Comparison of ENCODE assay signal across 13 cellular contexts in genomic region chr20:61608275-61609085, GRCh38.
DNase-seq lines count a peak whose midpoint lies in the region; TF ChIP-seq lines count a peak whose summit lies in the region.
"Had no signal": no experiment of that assay in that cellular context is flagged by ENCODE, and none has a peak within 500 bp of the region (broad histone marks: within the 10 kb centered on the region; RNA-seq: fewer than 3 reads in every experiment).

No MANE protein-coding gene starts in this region.

- no peak overlapping the region for H3K4ac ChIP-seq in mesendoderm (ENCODE audit: low read depth, low read length)

- H3K27me3 ChIP-seq in mesendoderm (ENCODE audit: insufficient read depth, low read length, poor library complexity) (no peaks in the 10 kb centered on the region), MG63 (peaks cover 27% of the 10 kb centered on the region)

- H3K9me3 ChIP-seq in MG63 = no peaks in the 10 kb centered on the region

- H2BK15ac ChIP-seq in mesendoderm (replicated peaks; ENCODE audit: low read depth) = no peak overlapping the region

- no peak overlapping the region for H3K23ac ChIP-seq in mesendoderm (ENCODE audit: low read length)

- no peaks in the 10 kb centered on the region for H3K4me1 ChIP-seq in mesendoderm (ENCODE audit: control insufficient read depth, low read depth, low read length)

- no peak overlapping the region for H2BK120ac ChIP-seq in mesendoderm (ENCODE audit: low read depth, low read length)

- no peaks in the 10 kb centered on the region for H3K79me1 ChIP-seq in mesendoderm (ENCODE audit: low read length)

- TF ChIP-seq CTCF in LNCaP clone FGC (IDR thresholded peaks at IDR 0.05; ENCODE audit: control insufficient read depth, extremely low read depth, insufficient read depth) = no peak

- H3K36me3 ChIP-seq in mesendoderm (ENCODE audit: control insufficient read depth, insufficient read depth, low read length) = no peaks in the 10 kb centered on the region
- H3K36me3 ChIP-seq in MG63 = no peaks in the 10 kb centered on the region

- no peak overlapping the region for H3K56ac ChIP-seq in mesendoderm (ENCODE audit: low read length)

- DNase-seq in DMS 273 (lab: John Stamatoyannopoulos, UW; ENCODE audit: unreplicated experiment) (peak; percentile 7), DMS 273 treated with DMSO at 0.1 percent for 48 hours (lab: John Stamatoyannopoulos, UW) (no peak), LNCaP clone FGC (ENCODE audit: low read depth) (peak; percentile 15), T47D (ENCODE audit: low read depth in 1 of 2, low spot score in 1 of 2) (peak; percentile 81 to 83), mesendoderm (peak; percentile 60), MG63 (no peak), NCI-H2227 treated with DMSO at 0.1 percent for 48 hours (lab: John Stamatoyannopoulos, UW) (no peak), NCI-H774 (lab: John Stamatoyannopoulos, UW) (no peak)
- DNase-seq: activated gamma-delta T cell treated with Interleukin-2 at 50 U/mL for 16 hours; naive B cell; NCI-H1092; stimulated activated naive CD4-positive, alpha-beta T cell had no signal

- H3K4me3 ChIP-seq in LNCaP clone FGC (ENCODE audit: low read depth, low read length) (no peak overlapping the region), mesendoderm (ENCODE audit: low read length) (no peak overlapping the region), MG63 (no peak overlapping the region)

- no peak overlapping the region for H3K9ac ChIP-seq in mesendoderm (ENCODE audit: low read length)

- no peaks in the 10 kb centered on the region for H3K79me2 ChIP-seq in mesendoderm (ENCODE audit: control insufficient read depth, insufficient read depth, low read length)

- WGBS in mesendoderm (ENCODE audit: extremely low coverage, insufficient coverage, low lambda C conversion rate) = no CpG with 5 or more reads among the region's 21 CpGs

- no peak overlapping the region for H3K27ac ChIP-seq in mesendoderm (ENCODE audit: low read depth, low read length)
- H3K27ac ChIP-seq: 22Rv1 had no signal

- H2BK5ac ChIP-seq in mesendoderm (ENCODE audit: low read length) = no peak overlapping the region

- H4K8ac ChIP-seq in mesendoderm (ENCODE audit: low read depth, low read length) = no peak overlapping the region

- H3K4me2 ChIP-seq in mesendoderm (ENCODE audit: low read length) = no peak overlapping the region

- no peak overlapping the region for H3K18ac ChIP-seq in mesendoderm (ENCODE audit: low read length)

- H2AK5ac ChIP-seq in mesendoderm (ENCODE audit: low read length) = no peak overlapping the region

- H4K5ac ChIP-seq in mesendoderm (ENCODE audit: low read length) = no peak overlapping the region

- in situ Hi-C loops in T47D (cut with HindIII; ENCODE audit: low pct_unique_long_range_greater_than_20kb, low sequenced_read_pairs) = no loop called here

Comparison
In these comparisons a context has a peak if more than half of its experiments do, and no peak if none do; other contexts are left out.
1. DNase-seq: peak in DMS 273 (single experiment), LNCaP clone FGC (single experiment), T47D (2 of 2) and mesendoderm (single experiment); none in DMS 273 treated with DMSO at 0.1 percent for 48 hours (single experiment), MG63 (single experiment), NCI-H2227 treated with DMSO at 0.1 percent for 48 hours (single experiment) and NCI-H774 (single experiment).